In genomic region chr9:17072563-17072962, GRCh38 we compare ENCODE assay signal across 1 cellular context.
A peak's percentile ranks its signal among the peaks of the same experiment; 100 is the strongest.
DNase-seq lines count a peak whose midpoint lies in the region; FAIRE-seq and TF ChIP-seq lines count a peak whose summit lies in the region.
"Not testable (repeated sequence)": the region's sequence is repeated elsewhere in the genome, so short reads cannot be mapped to it uniquely, and the experiment has no call there.

No MANE protein-coding gene starts in this region.

- not testable (repeated sequence) for H3K36me3 ChIP-seq in kidney (ENCODE audit: control insufficient read depth in 1 of 2, insufficient read depth in 2 of 2, low read length in 2 of 2)

- H3K27ac ChIP-seq in kidney (ENCODE audit: low read depth in 2 of 2, low read length in 2 of 2): not testable (repeated sequence)

- not testable (repeated sequence) for TF ChIP-seq CTCF in kidney (IDR thresholded peaks at IDR 0.05; ENCODE audit: borderline replicate concordance, extremely low read depth, insufficient read depth)

- H3K9ac ChIP-seq in kidney (ENCODE audit: low read length in 2 of 2): not testable (repeated sequence)

- H3K4me1 ChIP-seq in kidney (ENCODE audit: control insufficient read depth in 1 of 2, insufficient read depth in 1 of 2, low read depth in 1 of 2, low read length in 2 of 2): not testable (repeated sequence)

- not testable (repeated sequence) for FAIRE-seq in kidney (lab: Jason Lieb, UNC)

- not testable (repeated sequence) for H3K9me3 ChIP-seq in kidney (ENCODE audit: control insufficient read depth in 1 of 2, low read length in 2 of 2)

- not testable (repeated sequence) for H3K4me3 ChIP-seq in kidney (ENCODE audit: low read length in 2 of 2)

- intact Hi-C loops in kidney (cut with DNase I): not testable (repeated sequence)

- DNase-seq in kidney: peak; percentile 35
